In genomic region chr9:15121591-15121990, GRCh38 we compare ENCODE assay signal across 13 cellular contexts.
"Had no signal": no experiment of that assay in that cellular context is flagged by ENCODE, and none has a peak within 500 bp of the region (broad histone marks: within the 10 kb centered on the region; RNA-seq: fewer than 3 reads in every experiment).

No MANE protein-coding gene starts in this region.

- H3K4me3 ChIP-seq: adrenal gland, hepatocyte, stomach, thoracic aorta had no signal

- H2AFZ ChIP-seq: hepatocyte had no signal

- H3K79me2 ChIP-seq: hepatocyte had no signal

- H3K9me3 Mint-ChIP-seq: activated naive CD4-positive, alpha-beta T cell treated with anti-CD3 and anti-CD28 coated beads, Interleukin-2, amount 10 ng/mL, durations not matched to agents 7 days and 5 days had no signal

- H3K4me2 ChIP-seq: hepatocyte had no signal

- H3K27ac ChIP-seq: adrenal gland, hepatocyte, stomach, thoracic aorta had no signal

- H3K4me1 ChIP-seq: adrenal gland, stomach had no signal

- H3K36me3 ChIP-seq: adrenal gland, stomach, thoracic aorta had no signal

- H3K9me3 ChIP-seq: adrenal gland, stomach, thoracic aorta had no signal

- H3K27ac Mint-ChIP-seq: activated naive CD4-positive, alpha-beta T cell treated with anti-CD3 and anti-CD28 coated beads, Interleukin-2, amount 10 ng/mL, durations not matched to agents 7 days and 5 days had no signal

- H3K27me3 ChIP-seq: adrenal gland, hepatocyte had no signal

- H3K4me3 Mint-ChIP-seq: activated naive CD4-positive, alpha-beta T cell treated with anti-CD3 and anti-CD28 coated beads, Interleukin-2, amount 10 ng/mL, durations not matched to agents 7 days and 5 days had no signal

- H3K36me3 Mint-ChIP-seq: activated naive CD4-positive, alpha-beta T cell treated with anti-CD3 and anti-CD28 coated beads, Interleukin-2, amount 10 ng/mL, durations not matched to agents 7 days and 5 days had no signal

- FAIRE-seq: colon, urothelium cell line had no signal

- DNase-seq: activated CD4-positive, alpha-beta T cell treated with anti-CD3 and anti-CD28 coated beads, Interleukin-2, amount 50 U/mL, for 48 hours; activated CD4-positive, CD25-positive, alpha-beta regulatory T cell treated with anti-CD3 and anti-CD28 coated beads, Interleukin-2, amount 50 U/mL, for 72 hours; activated naive CD4-positive, alpha-beta T cell treated with anti-CD3 and anti-CD28 coated beads, Interleukin-2, amount 10 ng/mL, durations not matched to agents 7 days and 5 days; adrenal gland; islet precursor cell; midbrain; stimulated activated CD4-positive, alpha-beta T cell treated with anti-CD3 and anti-CD28 coated beads, Interleukin-12 subunit alpha, Interleukin-12 subunit beta, amount 100 ng/mL, for 4 hours; stimulated activated CD4-positive, alpha-beta T cell treated with anti-CD3 and anti-CD28 coated beads, Interleukin-2, amount 100 ng/mL, for 24 hours; stomach had no signal
